20 cellular contexts compared by ENCODE assay signal in the genomic region with DNA sequence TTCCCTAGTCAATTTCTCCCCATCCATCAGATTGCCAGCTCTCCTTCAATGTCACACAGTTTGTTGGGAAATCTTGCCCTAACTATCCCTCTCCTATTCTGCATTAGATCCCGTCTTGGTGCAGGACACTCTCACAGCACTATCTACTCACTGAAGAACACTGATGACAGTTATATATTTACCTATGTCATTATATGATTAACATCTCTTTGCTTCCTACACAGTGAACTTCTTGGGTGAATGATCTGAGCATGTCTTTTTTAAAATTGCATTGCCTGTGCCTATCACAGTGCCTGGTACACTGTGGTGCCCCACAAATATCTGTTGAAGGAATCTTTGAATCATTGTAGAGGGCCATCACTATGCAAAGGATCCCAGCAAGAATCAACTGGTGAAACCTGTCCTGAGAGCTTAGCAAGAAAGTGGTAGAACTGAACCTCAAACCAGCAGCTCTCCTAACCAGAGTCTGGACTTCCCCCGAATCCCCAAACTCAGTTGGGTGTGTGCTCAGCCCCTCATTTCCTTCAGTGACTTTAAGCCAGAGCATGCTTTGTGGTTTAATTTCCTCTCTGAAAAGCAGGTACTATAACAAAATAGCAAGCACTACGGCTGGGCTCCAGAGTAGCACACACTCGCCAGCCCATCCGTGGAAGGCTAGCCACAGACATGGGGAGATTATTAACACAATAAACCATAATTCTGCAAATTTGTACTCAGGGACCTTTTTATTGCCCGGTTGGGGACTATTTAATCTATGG.
"Had no signal": no experiment of that assay in that cellular context is flagged by ENCODE, and none has a peak within 500 bp of the region (broad histone marks: within the 10 kb centered on the region; RNA-seq: fewer than 3 reads in every experiment).

No MANE protein-coding gene starts in this region.

- H3K4me3 ChIP-seq: body of pancreas, esophagus muscularis mucosa, left lung, skin epidermis, tibial artery had no signal

- DNase-seq: activated CD4-positive, alpha-beta memory T cell treated with anti-CD3 and anti-CD28 coated beads for 36 hours; activated CD4-positive, alpha-beta T cell treated with anti-CD3 and anti-CD28 coated beads for 36 hours; activated CD8-positive, alpha-beta memory T cell treated with anti-CD3 and anti-CD28 coated beads, Interleukin-2, amount 10 ng/mL, durations not matched to agents 7 days and 5 days; activated T-cell treated with anti-CD3 and anti-CD28 coated beads, Interleukin-2, amount 50 U/mL, for 24 hours; amniotic stem cell; body of pancreas; caudate nucleus; hippocampal formation; left lung; natural killer cell; nucleus accumbens; stimulated activated CD4-positive, alpha-beta T cell treated with anti-CD3 and anti-CD28 coated beads, Interleukin-15, amount 100 ng/mL, for 24 hours; stimulated activated CD4-positive, alpha-beta T cell treated with anti-CD3 and anti-CD28 coated beads, Interleukin-4, amount 100 ng/mL, for 1 hour; stimulated activated naive B cell treated with anti-CD40 and anti-IgM and Interleukin-4, amounts not matched to agents 10 μg/mL and 1 μg/mL and 100 μg/mL, for 72 hours; tibial artery; WERI-Rb-1 had no signal

- H3K27me3 ChIP-seq: body of pancreas, esophagus muscularis mucosa, left lung, tibial artery had no signal

- H3K4me1 ChIP-seq: body of pancreas, esophagus muscularis mucosa, left lung had no signal

- ATAC-seq: activated CD4-positive, alpha-beta T cell treated with anti-CD3 and anti-CD28 coated beads for 36 hours; activated CD8-positive, alpha-beta memory T cell treated with anti-CD3 and anti-CD28 coated beads, Interleukin-2, amount 10 ng/mL, durations not matched to agents 7 days and 5 days; activated naive CD4-positive, alpha-beta T cell treated with anti-CD3 and anti-CD28 coated beads, Interleukin-2, amount 50 U/mL, for 72 hours; body of pancreas; left lung; natural killer cell; right cardiac atrium; stimulated activated naive B cell treated with anti-CD40 and anti-IgM and Interleukin-4, amounts not matched to agents 10 μg/mL and 1 μg/mL and 100 μg/mL, for 72 hours had no signal

- H3K9me3 ChIP-seq: body of pancreas, esophagus muscularis mucosa, left lung, tibial artery had no signal

- H3K27ac ChIP-seq: body of pancreas, esophagus muscularis mucosa, left lung, skin epidermis, tibial artery, WERI-Rb-1 had no signal

- H3K36me3 ChIP-seq: esophagus muscularis mucosa, left lung, tibial artery, WERI-Rb-1 had no signal
